ENCODE assay signal across 17 cellular contexts in the genomic region with DNA sequence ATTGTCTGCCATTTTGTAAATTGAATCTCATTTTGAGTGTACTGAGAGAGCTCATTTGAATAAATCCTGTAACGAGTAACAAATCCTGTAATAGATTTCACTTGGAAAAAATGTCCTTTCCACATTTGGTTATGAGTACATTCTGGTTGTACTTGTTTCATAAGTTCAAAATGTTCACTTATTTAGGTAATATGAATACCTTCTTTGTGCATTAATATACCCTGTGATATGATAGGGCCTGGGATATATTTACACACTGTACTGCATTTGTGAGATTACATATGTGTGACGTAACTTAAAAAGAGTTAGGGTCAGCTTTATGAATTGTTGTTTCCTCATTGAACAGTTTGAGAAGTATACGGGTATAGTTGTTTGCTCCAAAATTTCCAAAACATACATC.
"Had no signal": no experiment of that assay in that cellular context is flagged by ENCODE, and none has a peak within 500 bp of the region (broad histone marks: within the 10 kb centered on the region; RNA-seq: fewer than 3 reads in every experiment).

No MANE protein-coding gene starts in this region.

- DNase-seq: activated CD4-positive, alpha-beta T cell treated with anti-CD3 and anti-CD28 coated beads for 4 hours; activated T-cell treated with anti-CD3 and anti-CD28 coated beads, Interleukin-2, amount 50 U/mL, for 4 hours; amygdala; body of pancreas; caudate nucleus; left colon; lower lobe of right lung; ovary; SIG-M5; stimulated activated CD4-positive, alpha-beta T cell treated with anti-CD3 and anti-CD28 coated beads, Interleukin-2, amount 100 ng/mL, for 24 hours; stimulated activated naive CD4-positive, alpha-beta T cell; upper lobe of left lung had no signal

- H3K4me3 Mint-ChIP-seq: activated T-cell treated with anti-CD3 and anti-CD28 coated beads, Interleukin-2, amount 50 U/mL, for 4 hours; mesothelial cell of epicardium; neural progenitor cell; T-helper 1 cell treated with Interleukin-12 subunit alpha and Interleukin-12 subunit beta and Interleukin-4 antibody, amounts not matched to agents 30 μg/mL and 1 μg/mL, for 36 hours had no signal

- H3K9me3 ChIP-seq: body of pancreas, ovary had no signal

- H3K36me3 ChIP-seq: neural progenitor cell, ovary, upper lobe of left lung had no signal

- H3K27ac Mint-ChIP-seq: mesothelial cell of epicardium; neural progenitor cell; T-helper 1 cell treated with Interleukin-12 subunit alpha and Interleukin-12 subunit beta and Interleukin-4 antibody, amounts not matched to agents 30 μg/mL and 1 μg/mL, for 36 hours had no signal

- ATAC-seq: body of pancreas, esophagus mucosa, left colon, lower lobe of right lung, sciatic nerve had no signal

- H3K4me3 ChIP-seq: body of pancreas, lower lobe of right lung, neural progenitor cell, ovary, upper lobe of left lung had no signal

- H3K27me3 ChIP-seq: body of pancreas, neural progenitor cell, ovary, upper lobe of left lung had no signal

- H3K9ac ChIP-seq: neural progenitor cell had no signal

- H3K4me1 ChIP-seq: neural progenitor cell had no signal

- H3K27ac ChIP-seq: body of pancreas, lower lobe of right lung, neural progenitor cell, ovary, upper lobe of left lung had no signal
